9 cellular contexts compared by ENCODE assay signal in genomic region chr18:76445275-76445674, GRCh38. TPM values are rescaled to one million over a fixed set of nuclear protein-coding genes. Genes with fewer than 3 reads are reported as not detected.
DNase-seq lines count a peak whose midpoint lies in the region; ATAC-seq and TF ChIP-seq lines count a peak whose summit lies in the region.
"Had no signal": no experiment of that assay in that cellular context is flagged by ENCODE, and none has a peak within 500 bp of the region (broad histone marks: within the 10 kb centered on the region; RNA-seq: fewer than 3 reads in every experiment).

No MANE protein-coding gene starts in this region.

- no peak overlapping the region for H3K4me3 ChIP-seq in testis

- no peaks in the 10 kb centered on the region for H3K9me3 ChIP-seq in testis

- WGBS in testis, 2 donors, result 28 to 48% methylated on average over 3 of the region's 3 CpGs

- no peak for ATAC-seq in HG03354 (IDR thresholded peaks at IDR 0.05; ENCODE audit: poor library complexity, severe bottlenecking, unreplicated experiment)
- no peak for ATAC-seq in GM18873 (IDR thresholded peaks at IDR 0.05; ENCODE audit: low FRiP score, unreplicated experiment)
- ATAC-seq: activated CD8-positive, alpha-beta T cell treated with anti-CD3 and anti-CD28 coated beads, Interleukin-2, amount 10 ng/mL, durations not matched to agents 7 days and 5 days had no signal

- no peaks in the 10 kb centered on the region for H3K27me3 ChIP-seq in testis

- peak overlapping the region; percentile 69 to 94 for H3K27ac ChIP-seq in testis

- intact Hi-C loops in testis (cut with DNase I; ENCODE audit: low total_unique reads), result no loop called here

- DNase-seq in HCEC 1CT (peak; percentile 84), astrocyte of the hippocampus (ENCODE audit: low read depth, low spot score) (peak; percentile 79), iris pigment epithelial cell (ENCODE audit: low read depth) (peak; percentile 90), testis (no peak), UCSD-AML1 (lab: John Stamatoyannopoulos, UW; ENCODE audit: unreplicated experiment) (no peak), NCI-H1417 treated with DMSO at 0.1 percent for 48 hours (lab: John Stamatoyannopoulos, UW) (no peak)
- DNase-seq: activated CD8-positive, alpha-beta T cell treated with anti-CD3 and anti-CD28 coated beads, Interleukin-2, amount 10 ng/mL, durations not matched to agents 7 days and 5 days had no signal

- no peaks in the 10 kb centered on the region for H3K36me3 ChIP-seq in testis (ENCODE audit: low read depth, missing control alignments)

- TF ChIP-seq CTCF in testis (IDR thresholded peaks at IDR 0.05), result no peak

- peaks cover 67% of the 10 kb centered on the region for H3K4me1 ChIP-seq in testis

- TF ChIP-seq POLR2A in testis (IDR thresholded peaks at IDR 0.05), result no peak

RNA-seq across cellular contexts. Expression of gene ZNF516, which starts 49.8 kb away (rescaled TPM):
- 100 to 1,000 TPM; 189 to 212 TPM for total RNA-seq in testis
- 79.0 TPM for polyA plus RNA-seq in testis (ENCODE audit: insufficient read depth, low read depth, low replicate concordance)

Comparison
In these comparisons a context has a peak if more than half of its experiments do, and no peak if none do; other contexts are left out.
1. DNase-seq: peak in HCEC 1CT (single experiment), astrocyte of the hippocampus (single experiment) and iris pigment epithelial cell (single experiment); none in testis (single experiment), UCSD-AML1 (single experiment) and NCI-H1417 treated with DMSO at 0.1 percent for 48 hours (single experiment).